1 cellular context compared by ENCODE assay signal in genomic region chrX:13721819-13722527, GRCh38.
TF ChIP-seq lines count a peak whose summit lies in the region.

No MANE protein-coding gene starts in this region.

TF ChIP-seq in HEK293, 187 proteins besides CTCF, POLR2A, EP300 and RAD21 (continued from another document):
- TF ChIP-seq ZNF518A (tag by site-specific recombination; conservative IDR thresholded peaks at IDR 0.05; ENCODE audit: low read depth) (no peak), ZNF366 (tag by site-specific recombination; conservative IDR thresholded peaks at IDR 0.05) (peak; percentile 41), ELK4 (IDR thresholded peaks at IDR 0.05; ENCODE audit: borderline replicate concordance, low read depth, low read length) (no peak), ZNF416 (tag by site-specific recombination; IDR thresholded peaks at IDR 0.05) (no peak), IKZF3 (tag by site-specific recombination; IDR thresholded peaks at IDR 0.05) (0 out of 2 replicates have a peak, but pooled peaks have one; percentile 15), ZNF140 (tag by site-specific recombination; IDR thresholded peaks at IDR 0.05) (no peak), REPIN1 (tag by site-specific recombination; IDR thresholded peaks at IDR 0.05; ENCODE audit: low read depth) (no peak), ZNF138 (tag by site-specific recombination; IDR thresholded peaks at IDR 0.05; ENCODE audit: borderline replicate concordance) (no peak), ZNF660 (tag by site-specific recombination; IDR thresholded peaks at IDR 0.05) (no peak), TSHZ1 (tag by site-specific recombination; IDR thresholded peaks at IDR 0.05; ENCODE audit: borderline replicate concordance) (peak; percentile 15; the same call in 1 of the 2 replicates), ZNF146 (tag by site-specific recombination; IDR thresholded peaks at IDR 0.05) (no peak), ZNF350 (tag by site-specific recombination; IDR thresholded peaks at IDR 0.05) (no peak), ZNF514 (tag by site-specific recombination; IDR thresholded peaks at IDR 0.05) (no peak), PRDM1 (tag by site-specific recombination; IDR thresholded peaks at IDR 0.05) (peak; percentile 58; the same call in 1 of the 2 replicates), SCRT1 (tag by site-specific recombination; IDR thresholded peaks at IDR 0.05; ENCODE audit: borderline replicate concordance) (peak; percentile 16; the same call in 1 of the 2 replicates), ZNF629 (tag by site-specific recombination; IDR thresholded peaks at IDR 0.05) (peak; percentile 60), KLF16 (tag by site-specific recombination; IDR thresholded peaks at IDR 0.05) (no peak), ZNF112 (tag by site-specific recombination; IDR thresholded peaks at IDR 0.05) (no peak), ZNF777 (tag by site-specific recombination; IDR thresholded peaks at IDR 0.05; ENCODE audit: borderline replicate concordance) (no peak), INSM2 (tag by site-specific recombination; IDR thresholded peaks at IDR 0.05) (peak; percentile 14; the same call in 1 of the 2 replicates)
- TF ChIP-seq, protein P1, sequence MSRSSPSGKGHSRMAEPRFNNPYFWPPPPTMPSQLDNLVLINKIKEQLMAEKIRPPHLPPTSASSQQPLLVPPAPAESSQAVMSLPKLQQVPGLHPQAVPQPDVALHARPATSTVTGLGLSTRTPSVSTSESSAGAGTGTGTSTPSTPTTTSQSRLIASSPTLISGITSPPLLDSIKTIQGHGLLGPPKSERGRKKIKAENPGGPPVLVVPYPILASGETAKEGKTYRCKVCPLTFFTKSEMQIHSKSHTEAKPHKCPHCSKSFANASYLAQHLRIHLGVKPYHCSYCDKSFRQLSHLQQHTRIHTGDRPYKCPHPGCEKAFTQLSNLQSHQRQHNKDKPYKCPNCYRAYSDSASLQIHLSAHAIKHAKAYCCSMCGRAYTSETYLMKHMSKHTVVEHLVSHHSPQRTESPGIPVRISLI (tag by site-specific recombination; IDR thresholded peaks at IDR 0.05), result peak; percentile 97; the same call in 1 of the 2 replicates
